In genomic region chr21:44778499-44778911, GRCh38 we compare ENCODE assay signal across 1 cellular context.
TF ChIP-seq lines count a peak whose summit lies in the region.

No MANE protein-coding gene starts in this region.

TF ChIP-seq in HCT116, 20 proteins besides CTCF, POLR2A, EP300 and RAD21 (continued from another document):
- TF ChIP-seq CBX3 (IDR thresholded peaks at IDR 0.05; ENCODE audit: low read depth) = peak; percentile 33; the same call in 1 of the 2 replicates
- no peak for TF ChIP-seq ZNF274 (IDR thresholded peaks at IDR 0.05; ENCODE audit: low read depth, low read length)
- peak; percentile 48 for TF ChIP-seq SP1 (IDR thresholded peaks at IDR 0.05; ENCODE audit: low read depth)
